ENCODE assay signal across 8 cellular contexts in genomic region chr1:243483084-243483845, GRCh38.
DNase-seq lines count a peak whose midpoint lies in the region; ATAC-seq, FAIRE-seq and TF ChIP-seq lines count a peak whose summit lies in the region.

No MANE protein-coding gene starts in this region.

- H3K36me3 Mint-ChIP-seq in CD4-positive, alpha-beta memory T cell = peaks cover 0 to 5% of the 10 kb centered on the region in 2 donors
- peaks cover 5% of the 10 kb centered on the region for H3K36me3 Mint-ChIP-seq in nephron progenitor cell (ENCODE audit: low read depth)

- H3K9me1 ChIP-seq in endothelial cell of umbilical vein (replicated peaks; ENCODE audit: control insufficient read depth, extremely low read depth, insufficient read depth, low read length) = no peaks in the 10 kb centered on the region

- H3K9me3 Mint-ChIP-seq in CD4-positive, alpha-beta memory T cell = peaks cover 0 to 4% (median 0%) of the 10 kb centered on the region in 8 donors
- H3K9me3 Mint-ChIP-seq in nephron progenitor cell = peaks cover 4% of the 10 kb centered on the region

- intact Hi-C loops in CD4-positive, alpha-beta memory T cell (cut with micrococcal nuclease) = loop anchor here (10.0 kb wide), 1 partner anchor 792 kb away; no protein-coding TSS in a partner anchor
- intact Hi-C loops in endothelial cell of umbilical vein (cut with micrococcal nuclease) = loop anchor here (1.0 to 2.0 kb wide), 2 partner anchors 265 to 464 kb away; no protein-coding TSS in a partner anchor

- no peak for FAIRE-seq in endothelial cell of umbilical vein (lab: Jason Lieb, UNC)

- no peak for TF ChIP-seq POLR2A in endothelial cell of umbilical vein (IDR thresholded peaks at IDR 0.05; ENCODE audit: low read depth, low read length)

- no peaks in the 10 kb centered on the region for H4K20me1 ChIP-seq in endothelial cell of umbilical vein (replicated peaks; ENCODE audit: control insufficient read depth, extremely low read depth, insufficient read depth, low read length)

- no peaks in the 10 kb centered on the region for H3K79me2 ChIP-seq in endothelial cell of umbilical vein (ENCODE audit: control insufficient read depth, insufficient read depth, low read length)

- H3K4me1 Mint-ChIP-seq in CD4-positive, alpha-beta memory T cell = peaks cover 15 to 23% (median 20%) of the 10 kb centered on the region in 4 donors
- H3K4me1 Mint-ChIP-seq in nephron progenitor cell = peaks cover 11% of the 10 kb centered on the region

- dilution Hi-C loops in endothelial cell of umbilical vein (cut with MboI; ENCODE audit: extremely low pct_ligation_motif_present, low sequenced_read_pairs) = no loop called here

- CTCF ChIA-PET in CD4-positive, alpha-beta memory T cell (lab: Charles Lee; ENCODE audit: partially characterized antibody) = no interaction called here
- CTCF ChIA-PET in RWPE1 (lab: Yijun Ruan, JAX) = interaction anchor here (0.6 kb wide), 1 partner anchor 138 kb away, joined by 3 read pairs; no protein-coding TSS in a partner anchor
- CTCF ChIA-PET in endothelial cell of umbilical vein (lab: Charles Lee) = interaction anchor here (0.6 kb wide), 1 partner anchor 9 kb away, joined by 3 read pairs; no protein-coding TSS in a partner anchor

- H3K4me3 Mint-ChIP-seq in CD4-positive, alpha-beta memory T cell = peak overlapping the region; percentile 71 to 84 (median 74)
- peak overlapping the region; percentile 82 for H3K4me3 Mint-ChIP-seq in nephron progenitor cell

- H3K27ac ChIP-seq in CD4-positive, alpha-beta memory T cell (ENCODE audit: low read depth, low read length) = no peak overlapping the region
- peak overlapping the region; percentile 63 for H3K27ac ChIP-seq in RWPE1
- H3K27ac ChIP-seq in endothelial cell of umbilical vein (ENCODE audit: insufficient read depth, low read depth, low read length) = no peak overlapping the region

- H2AFZ ChIP-seq in endothelial cell of umbilical vein (ENCODE audit: low read depth, low read length) = peak overlapping the region; percentile 20

- peak in 2 of 5 donors; percentile 15 for DNase-seq in CD4-positive, alpha-beta memory T cell
- DNase-seq in RWPE1 (ENCODE audit: low spot score) (no peak), endothelial cell of umbilical vein (ENCODE audit: low read depth, low spot score) (no peak), nephron progenitor cell (peak; percentile 67), COLO668 (lab: John Stamatoyannopoulos, UW; ENCODE audit: unreplicated experiment) (no peak)

- H3K36me3 ChIP-seq in CD4-positive, alpha-beta memory T cell (ENCODE audit: insufficient read depth, low read length) = no peaks in the 10 kb centered on the region
- no peaks in the 10 kb centered on the region for H3K36me3 ChIP-seq in endothelial cell of umbilical vein (ENCODE audit: control insufficient read depth in 2 of 2, extremely low read depth in 1 of 2, insufficient read depth in 2 of 2, low read length in 2 of 2)

- TF ChIP-seq CTCF in RWPE1 (conservative IDR thresholded peaks at IDR 0.05; ENCODE audit: low read depth) = no peak
- TF ChIP-seq CTCF in endothelial cell of umbilical vein (IDR thresholded peaks at IDR 0.05; ENCODE audit: extremely low read depth in 1 of 2, insufficient read depth in 1 of 2, low read depth in 1 of 2, low read length in 2 of 2) = no peak
- no peak for TF ChIP-seq CTCF in nephron progenitor cell (IDR thresholded peaks at IDR 0.05)

- POLR2A ChIA-PET in CD4-positive, alpha-beta memory T cell (lab: Charles Lee; ENCODE audit: partially characterized antibody) = interaction anchor here (0.9 kb wide), 1 partner anchor 9 kb away, joined by 3 read pairs; no protein-coding TSS in a partner anchor
- POLR2A ChIA-PET in RWPE1 (lab: Yijun Ruan, JAX; ENCODE audit: low non-redundant PET) (no interaction called here), endothelial cell of umbilical vein (lab: Charles Lee) (no interaction called here)

- peak overlapping the region in 1 of 2 donors; percentile 19 for H3K4me3 ChIP-seq in CD4-positive, alpha-beta memory T cell (ENCODE audit: low read length in 2 of 2)
- peak overlapping the region in 2 of 3 experiments; percentile 8 to 23 for H3K4me3 ChIP-seq in endothelial cell of umbilical vein (replicated peaks in 1 of 3; ENCODE audit: insufficient read depth in 1 of 3, low read depth in 1 of 3, low read length in 3 of 3)

- peak overlapping the region in 2 of 7 donors; percentile 59 to 67 for H3K27ac Mint-ChIP-seq in CD4-positive, alpha-beta memory T cell
- H3K27ac Mint-ChIP-seq in nephron progenitor cell = no peak overlapping the region

- H3K27me3 Mint-ChIP-seq in CD4-positive, alpha-beta memory T cell = peaks cover 1 to 6% of the 10 kb centered on the region in 2 donors
- peaks cover 27% of the 10 kb centered on the region for H3K27me3 Mint-ChIP-seq in nephron progenitor cell (ENCODE audit: low read depth, poor library complexity)

- peak overlapping the region; percentile 20 for H3K4me2 ChIP-seq in endothelial cell of umbilical vein (ENCODE audit: insufficient read depth, low read length)

- no peak overlapping the region for H3K9ac ChIP-seq in endothelial cell of umbilical vein (replicated peaks; ENCODE audit: extremely low read depth, insufficient read depth, low read length)

- no peaks in the 10 kb centered on the region for H3K27me3 ChIP-seq in CD4-positive, alpha-beta memory T cell (ENCODE audit: insufficient read depth, low read length)
- no peaks in the 10 kb centered on the region for H3K27me3 ChIP-seq in endothelial cell of umbilical vein (ENCODE audit: control insufficient read depth in 2 of 2, insufficient read depth in 2 of 2, low read length in 2 of 2)

- ATAC-seq in HG02870 (IDR thresholded peaks at IDR 0.05; ENCODE audit: unreplicated experiment) (no peak), HG02623 (IDR thresholded peaks at IDR 0.05; ENCODE audit: unreplicated experiment) (no peak), HG02852 (IDR thresholded peaks at IDR 0.05; ENCODE audit: unreplicated experiment) (no peak)

- H3K4me1 ChIP-seq in CD4-positive, alpha-beta memory T cell (ENCODE audit: insufficient read depth, low read length) = peaks cover 12% of the 10 kb centered on the region
- peaks cover 2% of the 10 kb centered on the region for H3K4me1 ChIP-seq in endothelial cell of umbilical vein (ENCODE audit: control insufficient read depth, extremely low read depth, insufficient read depth, low read length)

- no TSS peak for BruUV-seq in endothelial cell of umbilical vein (replicated peaks; lab: Mats Ljungman, UMichigan)

- H3K9me3 ChIP-seq in CD4-positive, alpha-beta memory T cell (ENCODE audit: control insufficient read depth in 1 of 2, low read length in 2 of 2) = no peaks in the 10 kb centered on the region
- H3K9me3 ChIP-seq in endothelial cell of umbilical vein (replicated peaks; ENCODE audit: control insufficient read depth, insufficient read depth, low read length) = no peaks in the 10 kb centered on the region

TF ChIP-seq in endothelial cell of umbilical vein, 7 proteins besides CTCF, POLR2A, EP300 and RAD21:
- TF ChIP-seq, protein P1, sequence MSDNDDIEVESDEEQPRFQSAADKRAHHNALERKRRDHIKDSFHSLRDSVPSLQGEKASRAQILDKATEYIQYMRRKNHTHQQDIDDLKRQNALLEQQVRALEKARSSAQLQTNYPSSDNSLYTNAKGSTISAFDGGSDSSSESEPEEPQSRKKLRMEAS (IDR thresholded peaks at IDR 0.05; ENCODE audit: insufficient read depth, insufficient read length) = no peak
- peak; percentile 23 for TF ChIP-seq POLR2AphosphoS5 (IDR thresholded peaks at IDR 0.05; ENCODE audit: insufficient read depth, low read depth, low read length)
TF ChIP-seq in endothelial cell of umbilical vein: peak in this region for 1.
